In genomic region chr17:41690497-41690896, GRCh38 we compare ENCODE assay signal across 9 cellular contexts. TPM values are rescaled to one million over a fixed set of nuclear protein-coding genes. Genes with fewer than 3 reads are reported as not detected.
DNase-seq lines count a peak whose midpoint lies in the region; ATAC-seq, FAIRE-seq and TF ChIP-seq lines count a peak whose summit lies in the region.
"Had no signal": no experiment of that assay in that cellular context is flagged by ENCODE, and none has a peak within 500 bp of the region (broad histone marks: within the 10 kb centered on the region; RNA-seq: fewer than 3 reads in every experiment).

No MANE protein-coding gene starts in this region.

- H3K14ac ChIP-seq in H1 (ENCODE audit: insufficient read length): no peak overlapping the region

- no peaks in the 10 kb centered on the region for H3K9me2 ChIP-seq in PC-3 (replicated peaks; ENCODE audit: low read length)

- no peak for FAIRE-seq in H1 (lab: Jason Lieb, UNC)

- H3K36me3 ChIP-seq in PC-3 (ENCODE audit: low read depth, low read length): peaks cover 33% of the 10 kb centered on the region
- peaks cover 27 to 50% (median 43%) of the 10 kb centered on the region in 4 experiments for H3K36me3 ChIP-seq in H1 (ENCODE audit: control insufficient read depth in 2 of 4, insufficient read depth in 4 of 4, low read length in 3 of 4)
- H3K36me3 ChIP-seq in neuron (ENCODE audit: insufficient read depth, low read length): peaks cover 44% of the 10 kb centered on the region

- H3K9ac ChIP-seq in PC-3 (ENCODE audit: low read length): peak overlapping the region; percentile 100; the same call in 1 of the 2 replicates
- no peak overlapping the region for H3K9ac ChIP-seq in H1 (replicated peaks in 1 of 4; ENCODE audit: extremely low read depth in 1 of 4, low read depth in 3 of 4, low read length in 3 of 4)

- WGBS in H1 (ENCODE audit: extremely low coverage in 1 of 2, insufficient coverage in 1 of 2, insufficient read length in 1 of 2, insufficient replicate concordance in 2 of 2, low coverage in 1 of 2, low lambda C conversion rate in 2 of 2, missing lambda C conversion rate in 1 of 2), 2 experiments: 85% methylated on average over 2 of the region's 2 CpGs; no CpG with 5 or more reads in 1 of the 2 experiments

- peaks cover 10% of the 10 kb centered on the region for H3K27me3 Mint-ChIP-seq in CD4-positive, alpha-beta T cell

- H3F3A ChIP-seq in PC-3 (ENCODE audit: low read length, unreplicated experiment): peaks cover 33% of the 10 kb centered on the region

- no peak for ATAC-seq in CD4-positive, alpha-beta T cell (ENCODE audit: poor library complexity)
- ATAC-seq in PC-3 (no peak), HG02798 (IDR thresholded peaks at IDR 0.05; ENCODE audit: poor library complexity, unreplicated experiment) (no peak)

- no peaks in the 10 kb centered on the region for H3K9me3 ChIP-seq in CD4-positive, alpha-beta T cell (ENCODE audit: control insufficient read depth, low read length)
- H3K9me3 ChIP-seq in PC-3 (ENCODE audit: low read length) (no peaks in the 10 kb centered on the region), H1 (ENCODE audit: insufficient read depth in 2 of 2, low read depth in 1 of 2, low read length in 1 of 2) (no peaks in the 10 kb centered on the region), neuron (ENCODE audit: low read length) (no peaks in the 10 kb centered on the region)

- no peak overlapping the region for H3K4ac ChIP-seq in H1 (replicated peaks; ENCODE audit: insufficient read length, low read depth, low read length)

- no peak overlapping the region for H2BK5ac ChIP-seq in H1 (ENCODE audit: low read depth, low read length)

- H2BK120ac ChIP-seq in H1 (replicated peaks; ENCODE audit: low read depth, low read length): no peak overlapping the region

- H3K27me3 ChIP-seq in CD4-positive, alpha-beta T cell (ENCODE audit: control insufficient read depth, insufficient read depth, low read length): no peaks in the 10 kb centered on the region
- H3K27me3 ChIP-seq in PC-3 (ENCODE audit: low read length): no peaks in the 10 kb centered on the region
- no peaks in the 10 kb centered on the region for H3K27me3 ChIP-seq in H1 (replicated peaks in 1 of 4; ENCODE audit: control insufficient read depth in 3 of 4, extremely low read depth in 1 of 4, insufficient read depth in 3 of 4, low read length in 3 of 4)
- no peaks in the 10 kb centered on the region for H3K27me3 ChIP-seq in neuron (ENCODE audit: insufficient read depth, low read length)

- no peak for TF ChIP-seq RAD21 in H1 (IDR thresholded peaks at IDR 0.05 in 1 of 2, conservative IDR thresholded peaks at IDR 0.05 in 1 of 2; ENCODE audit: low read depth in 2 of 2, low read length in 2 of 2)

- TF ChIP-seq CTCF in CD4-positive, alpha-beta T cell (IDR thresholded peaks at IDR 0.05): no peak
- TF ChIP-seq CTCF in PC-3 (conservative IDR thresholded peaks at IDR 0.05; ENCODE audit: low read depth, low read length): no peak
- no peak for TF ChIP-seq CTCF in H1 (IDR thresholded peaks at IDR 0.05; ENCODE audit: control extremely low read depth in 1 of 3, insufficient read depth in 1 of 3, low read depth in 1 of 3, low read length in 3 of 3)

- peak overlapping the region; percentile 99 for H3K4me3 Mint-ChIP-seq in CD4-positive, alpha-beta T cell

- TF ChIP-seq POLR2A in H1 (IDR thresholded peaks at IDR 0.05; ENCODE audit: control extremely low read depth in 1 of 2, low read depth in 2 of 2, low read length in 2 of 2): no peak

- no TSS peak for BruUV-seq in PC-3 (replicated peaks; lab: Mats Ljungman, UMichigan)

- DNase-seq in CD4-positive, alpha-beta T cell: no peak
- DNase-seq in PC-3 (no peak), H1 (ENCODE audit: low read depth in 1 of 2, low spot score in 2 of 2) (no peak), cerebellar nuclear complex (lab: John Stamatoyannopoulos, UW) (no peak), COLO829 (ENCODE audit: low spot score) (no peak), cerebellum (ENCODE audit: low spot score) (no peak)
- DNase-seq: midbrain had no signal

- H3K56ac ChIP-seq in H1 (replicated peaks; ENCODE audit: insufficient read length, low read depth, low read length): no peak overlapping the region

- CTCF ChIA-PET in CD4-positive, alpha-beta T cell (lab: Charles Lee): interaction anchor here (0.6 to 5.4 kb wide), 6 partner anchors 11 to 908 kb away, joined by 4 to 77 read pairs (median 20); no protein-coding TSS in a partner anchor
- CTCF ChIA-PET in PC-3 (lab: Charles Lee) (no interaction called here), H1 (lab: Charles Lee; ENCODE audit: partially characterized antibody) (interaction anchor here (0.9 to 4.3 kb wide), 13 partner anchors 12 to 833 kb away, joined by 3 to 22 read pairs (median 4); partner anchors contain the start of genes GAST and JUP)

- no peak overlapping the region for H2AK5ac ChIP-seq in H1 (ENCODE audit: low read depth, low read length)

- H4K20me1 ChIP-seq in PC-3 (ENCODE audit: low read length): peaks cover 32% of the 10 kb centered on the region
- peaks cover 10 to 20% of the 10 kb centered on the region in 2 experiments for H4K20me1 ChIP-seq in H1 (replicated peaks in 1 of 2; ENCODE audit: control insufficient read depth in 1 of 2, insufficient read depth in 2 of 2, low read length in 2 of 2)

- peak overlapping the region; percentile 100 for H3K27ac ChIP-seq in CD4-positive, alpha-beta T cell (ENCODE audit: low read depth, low read length)
- H3K27ac ChIP-seq in PC-3 (ENCODE audit: low read length): 0 out of 2 replicates have a peak overlapping the region, but pooled peaks have one; percentile 13
- H3K27ac ChIP-seq in H1 (ENCODE audit: low read depth, low read length): no peak overlapping the region

- no peak for TF ChIP-seq EP300 in H1 (IDR thresholded peaks at IDR 0.05; ENCODE audit: borderline replicate concordance in 1 of 2, low read depth in 2 of 2, low read length in 2 of 2)

- H2AFZ ChIP-seq in PC-3 (ENCODE audit: low read length) (no peak overlapping the region), H1 (ENCODE audit: low read length) (no peak overlapping the region), neuron (ENCODE audit: low read depth, low read length) (no peak overlapping the region)

- peaks cover 7% of the 10 kb centered on the region for H3K23me2 ChIP-seq in H1 (ENCODE audit: low read depth, low read length)

- peak overlapping the region; percentile 96 for H3K4me2 ChIP-seq in PC-3 (ENCODE audit: low read length)
- peak overlapping the region; percentile 80 to 83; a peak in 3 of 4 replicates for H3K4me2 ChIP-seq in H1 (ENCODE audit: insufficient read depth in 1 of 2, low read depth in 2 of 2, low read length in 2 of 2)

- no peak overlapping the region for H4K8ac ChIP-seq in H1 (ENCODE audit: extremely low read depth, insufficient read depth, low read length)

- no peak overlapping the region for H2BK20ac ChIP-seq in H1 (ENCODE audit: low read length)

- H3K79me1 ChIP-seq in H1 (ENCODE audit: low read depth, low read length): no peaks in the 10 kb centered on the region

- no peak overlapping the region for H2BK12ac ChIP-seq in H1 (ENCODE audit: low read depth, low read length)

- POLR2A ChIA-PET in CD4-positive, alpha-beta T cell (lab: Charles Lee): interaction anchor here (0.6 to 5.6 kb wide), 15 partner anchors 12 to 1308 kb away, joined by 3 to 373 read pairs (median 5); partner anchors contain the start of genes CNP, DHX58, KRTAP16-1 and RPL27
- POLR2A ChIA-PET in PC-3 (lab: Charles Lee; ENCODE audit: unreplicated experiment) (no interaction called here), H1 (lab: Charles Lee; ENCODE audit: partially characterized antibody) (interaction anchor here (0.5 to 9.3 kb wide), 28 partner anchors 11 to 1057 kb away, joined by 3 to 378 read pairs (median 5); partner anchors contain the start of genes ACLY, FKBP10, GAST and HAP1)

- peak overlapping the region; percentile 100 for H3K27ac Mint-ChIP-seq in CD4-positive, alpha-beta T cell

- H3K4me3 ChIP-seq in PC-3 (ENCODE audit: low read length) (peak overlapping the region; percentile 97), H1 (ENCODE audit: extremely low read depth in 1 of 4, insufficient read depth in 2 of 4, low read depth in 3 of 4, low read length in 4 of 4) (peak overlapping the region in 3 of 4 experiments; percentile 92 to 99 (median 96); a peak in 5 of 8 replicates), neuron (ENCODE audit: low read length) (peak overlapping the region; percentile 78)

- peaks cover 28% of the 10 kb centered on the region for H3K79me2 ChIP-seq in PC-3 (ENCODE audit: low read length)
- H3K79me2 ChIP-seq in H1 (ENCODE audit: control insufficient read depth in 1 of 2, insufficient read depth in 2 of 2, low read length in 2 of 2): peaks cover 0 to 16% of the 10 kb centered on the region in 2 experiments; a peak in 3 of 4 replicates

- no peak overlapping the region for H4K5ac ChIP-seq in H1 (ENCODE audit: insufficient read length, low read depth, low read length)

- H4K91ac ChIP-seq in H1 (replicated peaks; ENCODE audit: insufficient read length, low read length): no peak overlapping the region

- no peaks in the 10 kb centered on the region for H3K9me3 Mint-ChIP-seq in CD4-positive, alpha-beta T cell

- H3K23ac ChIP-seq in H1 (ENCODE audit: insufficient read length): no peak overlapping the region

- H2BK15ac ChIP-seq in H1 (ENCODE audit: low read length): no peak overlapping the region

- H3K4me1 ChIP-seq in PC-3 (ENCODE audit: insufficient read depth, low read length): peaks cover 6% of the 10 kb centered on the region; the same call in 1 of the 2 replicates
- H3K4me1 ChIP-seq in H1 (replicated peaks in 1 of 4; ENCODE audit: control insufficient read depth in 3 of 4, insufficient read depth in 4 of 4, low read length in 3 of 4): peaks cover 0 to 3% (median 2%) of the 10 kb centered on the region in 4 experiments; a peak in 4 of 7 replicates
- peaks cover 17% of the 10 kb centered on the region for H3K4me1 ChIP-seq in neuron (ENCODE audit: insufficient read depth, low read length)

- H3K36me3 Mint-ChIP-seq in CD4-positive, alpha-beta T cell (ENCODE audit: low read depth): peaks cover 63% of the 10 kb centered on the region

- intact Hi-C loops in CD4-positive, alpha-beta T cell (cut with DNase I, micrococcal nuclease): no loop called here
- intact Hi-C loops in PC-3 (cut with micrococcal nuclease): no loop called here

- no peak overlapping the region for H3K18ac ChIP-seq in H1 (ENCODE audit: extremely low read depth, low read length)

- H3K4me1 Mint-ChIP-seq in CD4-positive, alpha-beta T cell (ENCODE audit: low read depth): peaks cover 50% of the 10 kb centered on the region

RNA-seq across cellular contexts. Expression of gene EIF1, which starts 1.8 kb away (rescaled TPM):
- 1,000 to 10,000 TPM; 3,351 to 3,391 TPM for total RNA-seq in CD4-positive, alpha-beta T cell
- total RNA-seq in PC-3 (2014; rRNA removed) (88.7 and 95.9 TPM in 2 replicates), cerebellum (79.5 TPM)
- 528 and 539 TPM in 2 replicates for total RNA-seq in H1 (2021; fragmentation: NEBNext Ultra II Directional; extraction: Animal tissue kit (Norgen Biotek cat#: 25700))
- polyA plus RNA-seq in H1 (2011; rRNA removed): 89.3 and 175 TPM in 2 replicates
- 105 TPM for polyA plus RNA-seq in H1 (2011; cell fraction: cytosol; rRNA removed)
- polyA plus RNA-seq in H1 (2011; cell fraction: nucleus; rRNA removed): 101 TPM
- polyA plus RNA-seq in H1 (2012, experiment 1 of 2): 476 to 568 TPM (median 517 TPM) in 4 replicates
- polyA plus RNA-seq in H1 (2012, experiment 2 of 2): 186 TPM
- polyA plus RNA-seq in H1 (2013, experiment 1 of 2): 266 TPM
- polyA plus RNA-seq in H1 (2013, experiment 2 of 2): 257 TPM
- polyA minus RNA-seq in H1 (2011; rRNA and poly(A)+ RNA removed): 91.0 and 95.7 TPM in 2 replicates
- polyA minus RNA-seq in H1 (2011; cell fraction: cytosol; rRNA and poly(A)+ RNA removed): 120 TPM
- polyA minus RNA-seq in H1 (2011; cell fraction: nucleus; rRNA and poly(A)+ RNA removed): 121 TPM

RNA-seq across cellular contexts. Expression of gene GAST, which starts 21.6 kb away (rescaled TPM):
- not detected for total RNA-seq in CD4-positive, alpha-beta T cell
- total RNA-seq in PC-3 (2014; rRNA removed): not detected in 2 replicates
- not detected in 2 replicates for total RNA-seq in H1 (2021; fragmentation: NEBNext Ultra II Directional; extraction: Animal tissue kit (Norgen Biotek cat#: 25700))
- not detected in 2 replicates for polyA plus RNA-seq in H1 (2011; rRNA removed)
- not detected for polyA plus RNA-seq in H1 (2011; cell fraction: cytosol; rRNA removed)
- polyA plus RNA-seq in H1 (2011; cell fraction: nucleus; rRNA removed): not detected
- polyA plus RNA-seq in H1 (2012, experiment 1 of 2): not detected in 4 replicates
- not detected for polyA plus RNA-seq in H1 (2012, experiment 2 of 2)
- polyA plus RNA-seq in H1 (2013, experiment 1 of 2): not detected
- polyA plus RNA-seq in H1 (2013, experiment 2 of 2): not detected
- not detected in 2 replicates for polyA minus RNA-seq in H1 (2011; rRNA and poly(A)+ RNA removed)
- polyA minus RNA-seq in H1 (2011; cell fraction: cytosol; rRNA and poly(A)+ RNA removed): not detected
- polyA minus RNA-seq in H1 (2011; cell fraction: nucleus; rRNA and poly(A)+ RNA removed): not detected
- not detected for total RNA-seq in cerebellum

RNA-seq across cellular contexts. Expression of gene HAP1, which starts 43.9 kb away (rescaled TPM):
- under 1 TPM in 1 of 2 experiments, not detected in 1; 0.11 TPM for total RNA-seq in CD4-positive, alpha-beta T cell
- total RNA-seq in PC-3 (2014; rRNA removed) (1.2 and 1.4 TPM in 2 replicates), cerebellum (1.5 TPM)
- total RNA-seq in H1 (2021; fragmentation: NEBNext Ultra II Directional; extraction: Animal tissue kit (Norgen Biotek cat#: 25700)): 3.6 and 3.8 TPM in 2 replicates
- 2.3 and 3.4 TPM in 2 replicates for polyA plus RNA-seq in H1 (2011; rRNA removed)
- 2.9 TPM for polyA plus RNA-seq in H1 (2011; cell fraction: cytosol; rRNA removed)
- 10.6 TPM for polyA plus RNA-seq in H1 (2011; cell fraction: nucleus; rRNA removed)
- 2.4 to 3.6 TPM (median 2.8 TPM) in 4 replicates for polyA plus RNA-seq in H1 (2012, experiment 1 of 2)
- polyA plus RNA-seq in H1 (2012, experiment 2 of 2): 1.9 TPM
- 1.8 TPM for polyA plus RNA-seq in H1 (2013, experiment 1 of 2)
- polyA plus RNA-seq in H1 (2013, experiment 2 of 2): 1.5 TPM
- 0.80 and 1.3 TPM in 2 replicates for polyA minus RNA-seq in H1 (2011; rRNA and poly(A)+ RNA removed)
- 0.66 TPM for polyA minus RNA-seq in H1 (2011; cell fraction: cytosol; rRNA and poly(A)+ RNA removed)
- 2.6 TPM for polyA minus RNA-seq in H1 (2011; cell fraction: nucleus; rRNA and poly(A)+ RNA removed)
